Comparison of ENCODE assay signal across 18 cellular contexts in the genomic region with DNA sequence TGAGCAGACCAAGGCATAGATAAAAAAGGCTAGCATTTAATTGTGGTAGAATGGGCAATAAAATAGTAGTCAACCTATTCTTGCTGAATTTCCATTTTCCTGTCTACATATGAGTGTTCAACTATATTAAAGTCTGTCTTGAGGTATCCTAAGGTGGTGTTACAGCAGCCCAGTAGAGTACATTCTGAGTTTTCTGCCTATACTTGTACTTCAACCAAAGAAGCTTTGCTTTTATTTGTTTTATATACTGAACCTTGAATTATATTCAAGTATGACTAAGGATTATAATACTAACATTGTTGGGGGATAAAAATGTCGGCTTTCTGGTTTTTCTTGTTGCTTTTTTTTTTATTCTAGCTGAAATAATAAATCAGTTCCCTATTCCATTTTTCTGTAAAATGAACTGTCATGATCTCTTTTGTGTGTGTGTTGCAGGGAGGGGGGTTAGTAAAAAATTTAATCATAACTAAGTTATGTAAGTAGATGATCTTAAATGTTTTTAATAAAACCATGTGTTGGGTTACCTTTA.
"Had no signal": no experiment of that assay in that cellular context is flagged by ENCODE, and none has a peak within 500 bp of the region (broad histone marks: within the 10 kb centered on the region; RNA-seq: fewer than 3 reads in every experiment).

No MANE protein-coding gene starts in this region.

- H3K27ac ChIP-seq: parathyroid adenoma, SJSA1, VCaP had no signal

- H3K79me2 ChIP-seq: parathyroid adenoma had no signal

- ATAC-seq: activated T-cell treated with anti-CD3 and anti-CD28 coated beads, Interleukin-2, amount 50 U/mL, for 72 hours; left lobe of liver; stimulated activated naive CD8-positive, alpha-beta T cell treated with anti-CD3 and anti-CD28 coated beads, Interleukin-15, Interleukin-2, amounts not matched to agents 100 U/mL and 50 U/mL, for 24 hours had no signal

- H3K36me3 ChIP-seq: heart left ventricle, right atrium auricular region had no signal

- H3K9me3 ChIP-seq: ascending aorta, heart left ventricle, right atrium auricular region, SJSA1 had no signal

- H3K27me3 Mint-ChIP-seq: activated CD4-positive, alpha-beta memory T cell treated with anti-CD3 and anti-CD28 coated beads for 36 hours had no signal

- H3K27ac Mint-ChIP-seq: activated CD4-positive, alpha-beta memory T cell treated with anti-CD3 and anti-CD28 coated beads for 36 hours; activated T-cell treated with anti-CD3 and anti-CD28 coated beads, Interleukin-2, amount 50 U/mL, for 72 hours had no signal

- H3K9ac ChIP-seq: parathyroid adenoma had no signal

- H3K4me3 ChIP-seq: ascending aorta, heart left ventricle, right atrium auricular region, SJSA1 had no signal

- FAIRE-seq: urothelium cell line had no signal

- H2AFZ ChIP-seq: parathyroid adenoma had no signal

- H3K4me1 ChIP-seq: parathyroid adenoma had no signal

- DNase-seq: activated CD4-positive, alpha-beta memory T cell treated with anti-CD3 and anti-CD28 coated beads for 36 hours; activated naive CD4-positive, alpha-beta T cell; activated T-cell treated with anti-CD3 and anti-CD28 coated beads, Interleukin-2, amount 50 U/mL, for 72 hours; central memory CD4-positive, alpha-beta T cell; cortex of kidney; effector memory CD4-positive, alpha-beta T cell; heart left ventricle; mesenchymal stem cell; stimulated activated CD4-positive, alpha-beta T cell treated with anti-CD3 and anti-CD28 coated beads, Interleukin-2, amount 100 ng/mL, for 48 hours; stimulated activated naive CD8-positive, alpha-beta T cell treated with anti-CD3 and anti-CD28 coated beads, Interleukin-15, Interleukin-2, amounts not matched to agents 100 U/mL and 50 U/mL, for 24 hours had no signal

- H3K4me1 Mint-ChIP-seq: neural crest cell had no signal

- H3K4me3 Mint-ChIP-seq: activated CD4-positive, alpha-beta memory T cell treated with anti-CD3 and anti-CD28 coated beads for 36 hours; activated T-cell treated with anti-CD3 and anti-CD28 coated beads, Interleukin-2, amount 50 U/mL, for 72 hours; neural crest cell had no signal

- H3K27me3 ChIP-seq: ascending aorta, heart left ventricle, right atrium auricular region, SJSA1 had no signal
